ENCODE assay signal across 24 cellular contexts in the genomic region with DNA sequence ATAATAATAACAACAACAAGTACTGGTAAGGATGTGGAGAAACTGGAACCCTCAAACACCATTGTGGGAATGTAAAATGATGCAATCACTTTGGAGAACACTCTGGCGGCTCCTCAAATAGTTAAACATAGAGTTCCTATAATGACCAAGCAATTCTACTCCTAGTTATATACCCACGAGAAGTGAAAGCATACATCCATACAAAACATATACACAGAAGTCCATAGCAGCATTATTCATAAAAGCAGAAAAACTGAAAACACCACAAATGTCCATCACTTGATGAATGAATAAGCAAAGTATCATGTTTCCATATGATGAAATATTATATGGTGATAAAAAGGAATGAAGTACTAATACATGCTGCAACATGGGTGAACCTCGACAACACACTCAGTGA.
"Had no signal": no experiment of that assay in that cellular context is flagged by ENCODE, and none has a peak within 500 bp of the region (broad histone marks: within the 10 kb centered on the region; RNA-seq: fewer than 3 reads in every experiment).

No MANE protein-coding gene starts in this region.

- H3K4me2 ChIP-seq: KMS-11, SK-N-SH had no signal

- H3K27ac ChIP-seq: HL-60, KMS-11, RWPE1 had no signal

- H3K9ac ChIP-seq: KMS-11, SK-N-SH had no signal

- FAIRE-seq: HTR-8/SVneo had no signal

- DNase-seq: Kasumi-1, MM.1S, NCI-H1048, NCI-H1105, NCI-H1417, NCI-H1436 treated with DMSO at 0.1 percent for 48 hours, NCI-H1694, NCI-H187 treated with DMSO at 0.1 percent for 48 hours, NCI-H2029 treated with DMSO at 0.1 percent for 48 hours, NCI-H2171 treated with DMSO at 0.1 percent for 48 hours, NCI-H345, NCI-H524, NCI-H526 treated with DMSO at 0.1 percent for 48 hours, NCI-H774, PC-3, SHP77, SK-N-SH, SW 1271, T-cell had no signal

- ATAC-seq: Panc1, PC-3, T-cell had no signal

- H3K9me3 ChIP-seq: SK-N-SH had no signal
